ENCODE assay signal across 7 cellular contexts in genomic region chr2:85324639-85325465, GRCh38. TPM values are rescaled to one million over a fixed set of nuclear protein-coding genes. Genes with fewer than 3 reads are reported as not detected.
DNase-seq lines count a peak whose midpoint lies in the region; ATAC-seq and TF ChIP-seq lines count a peak whose summit lies in the region.

No MANE protein-coding gene starts in this region.

- H3K4me1 Mint-ChIP-seq in H9 = peaks cover 28 to 35% of the 10 kb centered on the region in 2 experiments

- H4K5ac ChIP-seq in H9 (ENCODE audit: insufficient read length, low read depth, low read length) = no peak overlapping the region

- no peak overlapping the region for H4K8ac ChIP-seq in H9 (replicated peaks; ENCODE audit: insufficient read length, low read depth, low read length)

- H3K23me2 ChIP-seq in H9 (ENCODE audit: insufficient read length, low read depth, low read length, poor library complexity, severe bottlenecking) = peaks cover 18% of the 10 kb centered on the region

- no peak overlapping the region for H2AFZ ChIP-seq in H9 (ENCODE audit: low read length)

- H4K91ac ChIP-seq in H9 (ENCODE audit: insufficient read length, low read depth, low read length) = no peak overlapping the region

- H3K4me2 ChIP-seq in H9 (ENCODE audit: insufficient read depth, insufficient read length, low read length) = no peak overlapping the region
- H3K4me2 ChIP-seq in skeletal muscle satellite cell (ENCODE audit: low read length) = peak overlapping the region; percentile 97

- H3K27me3 Mint-ChIP-seq in H9 (ENCODE audit: low read depth) = no peaks in the 10 kb centered on the region; the same call in 1 of the 2 replicates

- H3K27ac ChIP-seq in H9 (ENCODE audit: insufficient read length, low read depth, low read length) = no peak overlapping the region

- TF ChIP-seq CTCF in H9 (conservative IDR thresholded peaks at IDR 0.05) (no peak), fibroblast of mammary gland (conservative IDR thresholded peaks at IDR 0.05; ENCODE audit: control insufficient read depth, insufficient read depth, low read depth, low read length) (no peak)

- H4K20me1 ChIP-seq in H9 (ENCODE audit: control insufficient read depth, insufficient read depth, insufficient read length) = no peaks in the 10 kb centered on the region

- H3K79me1 ChIP-seq in H9 (ENCODE audit: insufficient read depth, low read depth, low read length, poor library complexity, severe bottlenecking) = peaks cover 16% of the 10 kb centered on the region

- no peak for ATAC-seq in HG03095 (IDR thresholded peaks at IDR 0.05; ENCODE audit: unreplicated experiment)

- H2BK15ac ChIP-seq in H9 (ENCODE audit: low read depth, low read length) = no peak overlapping the region

- peak overlapping the region; percentile 70 for H3K4me3 ChIP-seq in fibroblast of mammary gland (ENCODE audit: control insufficient read depth, low read depth, low read length)
- peak overlapping the region; percentile 92 for H3K4me3 ChIP-seq in skeletal muscle satellite cell (ENCODE audit: low read length)

- no peak overlapping the region for H2BK5ac ChIP-seq in H9 (ENCODE audit: insufficient read length, low read length)

- H3K9me3 Mint-ChIP-seq in H9 = no peaks in the 10 kb centered on the region; a peak in 1 of 5 replicates

- peaks cover 62% of the 10 kb centered on the region for H3K36me3 ChIP-seq in skeletal muscle satellite cell (ENCODE audit: insufficient read depth, low read length)

- no peak overlapping the region for H2BK20ac ChIP-seq in H9 (ENCODE audit: low read depth, low read length, poor library complexity, severe bottlenecking)

- H3K14ac ChIP-seq in H9 (ENCODE audit: insufficient read depth, low read length) = no peak overlapping the region

- H3K56ac ChIP-seq in H9 (ENCODE audit: insufficient read length, low read depth, low read length) = no peak overlapping the region

- H3K9me3 ChIP-seq in H9 (ENCODE audit: control insufficient read depth, low read depth, low read length) = no peaks in the 10 kb centered on the region
- H3K9me3 ChIP-seq in skeletal muscle satellite cell (replicated peaks; ENCODE audit: low read length) = no peaks in the 10 kb centered on the region

- no peak overlapping the region for H3K23ac ChIP-seq in H9 (ENCODE audit: insufficient read length, low read depth, low read length)

- no peaks in the 10 kb centered on the region for H3K27me3 ChIP-seq in H9 (ENCODE audit: insufficient read depth, low read length)
- H3K27me3 ChIP-seq in skeletal muscle satellite cell (ENCODE audit: control insufficient read depth, insufficient read depth, low read length) = no peaks in the 10 kb centered on the region

- no peak overlapping the region for H2AK5ac ChIP-seq in H9 (ENCODE audit: insufficient read length, low read length)

- no peak overlapping the region for H3K9ac ChIP-seq in H9 (ENCODE audit: extremely low read depth, insufficient read length, low read length)
- H3K9ac ChIP-seq in skeletal muscle satellite cell (ENCODE audit: low read depth, low read length) = peak overlapping the region; percentile 34

- no peak overlapping the region for H2BK120ac ChIP-seq in H9 (ENCODE audit: low read depth, low read length, poor library complexity, severe bottlenecking)

- H3K4me1 ChIP-seq in H9 (ENCODE audit: insufficient read depth, low read length) (no peaks in the 10 kb centered on the region), skeletal muscle satellite cell (ENCODE audit: control insufficient read depth, insufficient read depth, low read length) (peaks cover 14% of the 10 kb centered on the region)

- no CpG with 5 or more reads among the region's 10 CpGs for WGBS in H9 (ENCODE audit: extremely low coverage, insufficient read length, low lambda C conversion rate)

- peaks cover 32 to 72% (median 64%) of the 10 kb centered on the region in 3 experiments; a peak in 6 of 7 replicates for H3K36me3 Mint-ChIP-seq in H9 (ENCODE audit: insufficient read depth in 1 of 3, low read depth in 3 of 3)

- H3K4ac ChIP-seq in H9 (ENCODE audit: low read depth, low read length) = no peak overlapping the region

- H3K18ac ChIP-seq in H9 (ENCODE audit: insufficient read length, low read depth, low read length) = no peak overlapping the region

- no peak for DNase-seq in H9
- peak; percentile 90 for DNase-seq in SIG-M5 treated with dmso at 0.1 percent for 504 hours (lab: John Stamatoyannopoulos, UW; ENCODE audit: unreplicated experiment)
- peak; percentile 49 for DNase-seq in fibroblast of mammary gland (ENCODE audit: low read depth)
- DNase-seq in NCI-H1417 treated with DMSO at 0.1 percent for 48 hours (lab: John Stamatoyannopoulos, UW) = no peak
- no peak for DNase-seq in stimulated activated CD4-positive, alpha-beta T cell treated with anti-CD3 and anti-CD28 coated beads, Interleukin-4, amount 100 ng/mL, for 4 hours

- H3K79me2 ChIP-seq in H9 (ENCODE audit: insufficient read depth, low read length) = peaks cover 8% of the 10 kb centered on the region; the same call in 1 of the 2 replicates

- no peak overlapping the region for H2BK12ac ChIP-seq in H9 (ENCODE audit: insufficient read length, low read depth, low read length)

- no peak overlapping the region for H3K27ac Mint-ChIP-seq in H9

- no peak overlapping the region for H3T11ph ChIP-seq in H9 (ENCODE audit: low read length)

- H3K4me3 Mint-ChIP-seq in H9 = peak overlapping the region; percentile 90 to 93; a peak in 2 of 5 replicates

RNA-seq across cellular contexts. Expression of gene TGOLN2, which starts 2.9 kb away (rescaled TPM):
- total RNA-seq in H9 (2021) = 47.7 and 47.8 TPM in 2 replicates
- total RNA-seq in skeletal muscle satellite cell (2012; rRNA removed) = 72.5 and 81.7 TPM in 2 replicates

RNA-seq across cellular contexts. Expression of gene RETSAT, which starts 29.5 kb away (rescaled TPM):
- 14.7 and 16.7 TPM in 2 replicates for total RNA-seq in H9 (2021)
- total RNA-seq in skeletal muscle satellite cell (2012; rRNA removed) = 40.0 and 47.7 TPM in 2 replicates

RNA-seq across cellular contexts. Expression of gene ELMOD3, which starts 29.7 kb away (rescaled TPM):
- total RNA-seq in H9 (2021) = 7.4 and 7.6 TPM in 2 replicates
- 10.6 and 14.4 TPM in 2 replicates for total RNA-seq in skeletal muscle satellite cell (2012; rRNA removed)

Comparison
In these comparisons a context has a peak if more than half of its experiments do, and no peak if none do; other contexts are left out.
1. DNase-seq: peak in SIG-M5 treated with dmso at 0.1 percent for 504 hours (single experiment) and fibroblast of mammary gland (single experiment); none in H9 (single experiment), NCI-H1417 treated with DMSO at 0.1 percent for 48 hours (single experiment) and stimulated activated CD4-positive, alpha-beta T cell treated with anti-CD3 and anti-CD28 coated beads, Interleukin-4, amount 100 ng/mL, for 4 hours (0 of 2).